11 cellular contexts compared by ENCODE assay signal in the genomic region with DNA sequence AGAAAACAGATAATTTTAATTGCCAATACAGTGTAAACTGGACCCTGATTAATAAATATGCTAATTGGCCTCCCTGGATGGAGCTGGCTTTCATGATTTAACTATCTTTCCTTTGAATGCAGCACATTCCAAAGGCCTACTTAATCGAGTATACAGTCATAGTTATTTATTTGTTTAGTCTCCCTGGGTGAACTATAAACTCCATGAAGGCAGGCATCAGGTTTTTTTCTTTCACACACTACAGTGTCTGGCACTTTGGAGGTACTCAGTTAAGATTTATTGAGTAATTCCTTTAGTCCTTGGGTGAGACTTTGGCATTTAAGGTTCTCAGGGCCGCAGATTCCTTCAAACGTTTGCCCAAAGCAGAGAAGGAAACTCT. TPM values are rescaled to one million over a fixed set of nuclear protein-coding genes. Genes with fewer than 3 reads are reported as not detected.
DNase-seq lines count a peak whose midpoint lies in the region; ATAC-seq, FAIRE-seq and TF ChIP-seq lines count a peak whose summit lies in the region.
"Had no signal": no experiment of that assay in that cellular context is flagged by ENCODE, and none has a peak within 500 bp of the region (broad histone marks: within the 10 kb centered on the region; RNA-seq: fewer than 3 reads in every experiment).

No MANE protein-coding gene starts in this region.

- no peak for TF ChIP-seq CTCF in coronary artery (IDR thresholded peaks at IDR 0.05)
- no peak for TF ChIP-seq CTCF in testis (IDR thresholded peaks at IDR 0.05)

- H3K9me3 Mint-ChIP-seq in CD4-positive, alpha-beta memory T cell = no peaks in the 10 kb centered on the region
- no peaks in the 10 kb centered on the region for H3K9me3 Mint-ChIP-seq in activated CD4-positive, alpha-beta T cell treated with anti-CD3 and anti-CD28 coated beads for 36 hours (ENCODE audit: low read depth)

- H3K27me3 ChIP-seq in mucosa of rectum (ENCODE audit: control insufficient read depth in 2 of 2, insufficient read depth in 2 of 2, low read length in 2 of 2) (no peaks in the 10 kb centered on the region), testis (no peaks in the 10 kb centered on the region)
- H3K27me3 ChIP-seq in CD4-positive, alpha-beta memory T cell (ENCODE audit: insufficient read depth, low read length) = peaks cover 4% of the 10 kb centered on the region

- H3K4me3 Mint-ChIP-seq in CD4-positive, alpha-beta memory T cell = no peak overlapping the region
- H3K4me3 Mint-ChIP-seq in activated CD4-positive, alpha-beta T cell treated with anti-CD3 and anti-CD28 coated beads for 36 hours = no peak overlapping the region

- no peak for TF ChIP-seq POLR2A in testis (IDR thresholded peaks at IDR 0.05)

- no peak overlapping the region for H3K9ac ChIP-seq in mucosa of rectum (ENCODE audit: low read depth in 1 of 2, low read length in 2 of 2)

- H3K36me3 Mint-ChIP-seq in CD4-positive, alpha-beta memory T cell = no peaks in the 10 kb centered on the region
- no peaks in the 10 kb centered on the region for H3K36me3 Mint-ChIP-seq in activated CD4-positive, alpha-beta T cell treated with anti-CD3 and anti-CD28 coated beads for 36 hours (ENCODE audit: low read depth)

- FAIRE-seq in RCC 7860 (lab: Jason Lieb, UNC) = no peak
- FAIRE-seq: frontal cortex had no signal

- no peak overlapping the region for H3K27ac Mint-ChIP-seq in CD4-positive, alpha-beta memory T cell
- no peak overlapping the region for H3K27ac Mint-ChIP-seq in activated CD4-positive, alpha-beta T cell treated with anti-CD3 and anti-CD28 coated beads for 36 hours

- H3K9me3 ChIP-seq in mucosa of rectum (ENCODE audit: control insufficient read depth in 2 of 2, low read length in 2 of 2) (no peaks in the 10 kb centered on the region), testis (no peaks in the 10 kb centered on the region)
- H3K9me3 ChIP-seq in CD4-positive, alpha-beta memory T cell (ENCODE audit: control insufficient read depth in 1 of 2, low read length in 2 of 2) = no peaks in the 10 kb centered on the region

- WGBS in testis, 2 donors = 41 to 53% methylated on average over 3 of the region's 3 CpGs

- DNase-seq in RCC 7860 (ENCODE audit: low spot score) = peak; percentile 13
- DNase-seq in coronary artery (ENCODE audit: low spot score) = no peak
- no peak for DNase-seq in testis
- DNase-seq in CD4-positive, alpha-beta memory T cell = no peak
- DNase-seq in activated CD4-positive, alpha-beta T cell treated with anti-CD3 and anti-CD28 coated beads for 36 hours = no peak
- DNase-seq in NCI-H510A (lab: John Stamatoyannopoulos, UW) = no peak
- DNase-seq: activated CD4-positive, alpha-beta T cell treated with anti-CD3 and anti-CD28 coated beads for 1 hour; NCI-H524 treated with DMSO at 0.1 percent for 48 hours had no signal

- peaks cover 0 to 18% of the 10 kb centered on the region in 2 donors for H3K4me1 ChIP-seq in mucosa of rectum (ENCODE audit: control insufficient read depth in 2 of 2, insufficient read depth in 2 of 2, low read length in 2 of 2)
- peaks cover 12% of the 10 kb centered on the region for H3K4me1 ChIP-seq in testis
- no peaks in the 10 kb centered on the region for H3K4me1 ChIP-seq in CD4-positive, alpha-beta memory T cell (ENCODE audit: insufficient read depth, low read length)

- ATAC-seq in activated CD4-positive, alpha-beta T cell treated with anti-CD3 and anti-CD28 coated beads for 36 hours = no peak
- no peak for ATAC-seq in GM21723 (IDR thresholded peaks at IDR 0.05; ENCODE audit: unreplicated experiment)

- H3K27ac ChIP-seq in coronary artery = peak overlapping the region; percentile 80 to 90
- H3K27ac ChIP-seq in mucosa of rectum (ENCODE audit: low read depth in 2 of 2, low read length in 2 of 2) = peak overlapping the region; percentile 64 to 85
- peak overlapping the region; percentile 41 to 84 for H3K27ac ChIP-seq in testis
- no peak overlapping the region for H3K27ac ChIP-seq in CD4-positive, alpha-beta memory T cell (ENCODE audit: low read depth, low read length)

- H3K36me3 ChIP-seq in mucosa of rectum (ENCODE audit: control insufficient read depth in 2 of 2, insufficient read depth in 2 of 2, low read length in 2 of 2) (no peaks in the 10 kb centered on the region), testis (ENCODE audit: low read depth, missing control alignments) (no peaks in the 10 kb centered on the region)
- H3K36me3 ChIP-seq in CD4-positive, alpha-beta memory T cell (ENCODE audit: insufficient read depth, low read length) = no peaks in the 10 kb centered on the region

- no peaks in the 10 kb centered on the region for H3K4me1 Mint-ChIP-seq in CD4-positive, alpha-beta memory T cell
- peaks cover 4% of the 10 kb centered on the region for H3K4me1 Mint-ChIP-seq in activated CD4-positive, alpha-beta T cell treated with anti-CD3 and anti-CD28 coated beads for 36 hours

- intact Hi-C loops in testis (cut with DNase I; ENCODE audit: low total_unique reads) = no loop called here
- intact Hi-C loops in CD4-positive, alpha-beta memory T cell (cut with micrococcal nuclease) = no loop called here
- intact Hi-C loops in activated CD4-positive, alpha-beta T cell treated with anti-CD3 and anti-CD28 coated beads for 36 hours (cut with DNase I, micrococcal nuclease) = no loop called here

- CTCF ChIA-PET in CD4-positive, alpha-beta memory T cell (lab: Charles Lee; ENCODE audit: partially characterized antibody) = no interaction called here
- CTCF ChIA-PET in activated CD4-positive, alpha-beta T cell treated with anti-CD3 and anti-CD28 coated beads for 36 hours (lab: Charles Lee) = interaction anchor here (0.5 to 1.2 kb wide), 2 partner anchors 14 to 278 kb away, joined by 3 read pairs; no protein-coding TSS in a partner anchor

- H3K4me3 ChIP-seq in coronary artery = no peak overlapping the region
- H3K4me3 ChIP-seq in mucosa of rectum (ENCODE audit: low read length in 2 of 2) = no peak overlapping the region
- no peak overlapping the region for H3K4me3 ChIP-seq in testis
- no peak overlapping the region for H3K4me3 ChIP-seq in CD4-positive, alpha-beta memory T cell (ENCODE audit: low read length in 2 of 2)

- POLR2A ChIA-PET in CD4-positive, alpha-beta memory T cell (lab: Charles Lee; ENCODE audit: partially characterized antibody) = no interaction called here
- POLR2A ChIA-PET in activated CD4-positive, alpha-beta T cell treated with anti-CD3 and anti-CD28 coated beads for 36 hours (lab: Charles Lee) = interaction anchor here (0.6 kb wide), 1 partner anchor 236 kb away, joined by 3 read pairs; no protein-coding TSS in a partner anchor

- H3K27me3 Mint-ChIP-seq in CD4-positive, alpha-beta memory T cell = peaks cover 7 to 20% of the 10 kb centered on the region in 2 donors
- peaks cover 5% of the 10 kb centered on the region for H3K27me3 Mint-ChIP-seq in activated CD4-positive, alpha-beta T cell treated with anti-CD3 and anti-CD28 coated beads for 36 hours

RNA-seq across cellular contexts. Expression of a gene that starts 20.4 kb away (rescaled TPM):
- total RNA-seq in testis = 10 to 100 TPM; 28.7 to 32.3 TPM
- 78.1 TPM for polyA plus RNA-seq in testis (ENCODE audit: insufficient read depth, low read depth, low replicate concordance)
- under 1 TPM; 0.50 to 0.55 TPM for total RNA-seq in CD4-positive, alpha-beta memory T cell
- under 1 TPM in 1 of 2 donors, not detected in 1; 0.05 TPM for polyA plus RNA-seq in CD4-positive, alpha-beta memory T cell
- total RNA-seq in activated CD4-positive, alpha-beta T cell treated with anti-CD3 and anti-CD28 coated beads for 36 hours = 1 to 10 TPM; 5.7 to 6.5 TPM

Comparison
In these comparisons a context has a peak if more than half of its experiments do, and no peak if none do; other contexts are left out.
1. RNA of a gene that starts 20.4 kb away (total RNA-seq): 28.7 to 32.3 TPM in testis and 5.7 to 6.5 TPM in activated CD4-positive, alpha-beta T cell treated with anti-CD3 and anti-CD28 coated beads for 36 hours; 0.50 to 0.55 TPM in CD4-positive, alpha-beta memory T cell; every median in the first group is over 4 times any median in the second.